Comparison of ENCODE assay signal across 8 cellular contexts in genomic region chr1:35637401-35637809, GRCh38. TPM values are rescaled to one million over a fixed set of nuclear protein-coding genes. Genes with fewer than 3 reads are reported as not detected.
DNase-seq lines count a peak whose midpoint lies in the region; ATAC-seq, FAIRE-seq and TF ChIP-seq lines count a peak whose summit lies in the region.

No MANE protein-coding gene starts in this region.

- TF ChIP-seq CTCF in bronchial epithelial cell (IDR thresholded peaks at IDR 0.05; ENCODE audit: insufficient read depth, low read length, severe bottlenecking) (no peak), omental fat pad (IDR thresholded peaks at IDR 0.05) (no peak)

- no peak for DNase-seq in activated CD4-positive, alpha-beta T cell treated with anti-CD3 and anti-CD28 coated beads, Interleukin-2, amount 10 ng/mL, durations not matched to agents 7 days and 5 days
- no peak for DNase-seq in activated CD4-positive, alpha-beta T cell treated with anti-CD3 and anti-CD28 coated beads for 48 hours
- DNase-seq in NCI-H69 (lab: John Stamatoyannopoulos, UW) (peak; percentile 1), bronchial epithelial cell (ENCODE audit: low read depth) (peak; percentile 48), midbrain (lab: John Stamatoyannopoulos, UW) (peak; percentile 23), omental fat pad (ENCODE audit: low spot score) (no peak), NCI-H345 (lab: John Stamatoyannopoulos, UW) (no peak)

- peak overlapping the region; percentile 28 for H3K4me3 ChIP-seq in bronchial epithelial cell (ENCODE audit: low read depth, low read length)

- POLR2A ChIA-PET in activated CD4-positive, alpha-beta T cell treated with anti-CD3 and anti-CD28 coated beads, Interleukin-2, amount 10 ng/mL, durations not matched to agents 7 days and 5 days (lab: Charles Lee): no interaction called here

- no peaks in the 10 kb centered on the region for H3K27me3 Mint-ChIP-seq in activated CD4-positive, alpha-beta T cell treated with anti-CD3 and anti-CD28 coated beads, Interleukin-2, amount 10 ng/mL, durations not matched to agents 7 days and 5 days

- CTCF ChIA-PET in activated CD4-positive, alpha-beta T cell treated with anti-CD3 and anti-CD28 coated beads, Interleukin-2, amount 10 ng/mL, durations not matched to agents 7 days and 5 days (lab: Charles Lee): interaction anchor here (1.1 to 1.3 kb wide), 2 partner anchors 10 to 23 kb away, joined by 3 to 5 read pairs; no protein-coding TSS in a partner anchor

- H3K4me3 Mint-ChIP-seq in activated CD4-positive, alpha-beta T cell treated with anti-CD3 and anti-CD28 coated beads, Interleukin-2, amount 10 ng/mL, durations not matched to agents 7 days and 5 days: peak overlapping the region; percentile 81

- no peak for FAIRE-seq in bronchial epithelial cell (lab: Jason Lieb, UNC)

- H3K27me3 ChIP-seq in bronchial epithelial cell (ENCODE audit: control insufficient read depth, insufficient read depth, low read length): no peaks in the 10 kb centered on the region

- H3K9me3 Mint-ChIP-seq in activated CD4-positive, alpha-beta T cell treated with anti-CD3 and anti-CD28 coated beads, Interleukin-2, amount 10 ng/mL, durations not matched to agents 7 days and 5 days: no peaks in the 10 kb centered on the region

- ATAC-seq in omental fat pad (ENCODE audit: low FRiP score) (no peak), HG02642 (IDR thresholded peaks at IDR 0.05; ENCODE audit: poor library complexity, unreplicated experiment) (no peak)

- H3K36me3 Mint-ChIP-seq in activated CD4-positive, alpha-beta T cell treated with anti-CD3 and anti-CD28 coated beads, Interleukin-2, amount 10 ng/mL, durations not matched to agents 7 days and 5 days (ENCODE audit: low read depth): peaks cover 20% of the 10 kb centered on the region

- peak overlapping the region; percentile 94 for H3K27ac Mint-ChIP-seq in activated CD4-positive, alpha-beta T cell treated with anti-CD3 and anti-CD28 coated beads, Interleukin-2, amount 10 ng/mL, durations not matched to agents 7 days and 5 days

- peaks cover 44% of the 10 kb centered on the region for H3K4me1 Mint-ChIP-seq in activated CD4-positive, alpha-beta T cell treated with anti-CD3 and anti-CD28 coated beads, Interleukin-2, amount 10 ng/mL, durations not matched to agents 7 days and 5 days

- H3K36me3 ChIP-seq in bronchial epithelial cell (ENCODE audit: control insufficient read depth, insufficient read depth, low read length): peaks cover 11% of the 10 kb centered on the region

RNA-seq across cellular contexts. Expression of gene PSMB2, which starts 3.9 kb away (rescaled TPM):
- 10 to 100 TPM; 78.6 to 95.7 TPM for total RNA-seq in activated CD4-positive, alpha-beta T cell treated with anti-CD3 and anti-CD28 coated beads, Interleukin-2, amount 10 ng/mL, durations not matched to agents 7 days and 5 days
- 12.4 and 13.6 TPM in 2 replicates for total RNA-seq in bronchial epithelial cell
- 10 to 100 TPM; 31.4 to 39.9 (median 36.1) TPM for total RNA-seq in omental fat pad

Comparison
In these comparisons a context has a peak if more than half of its experiments do, and no peak if none do; other contexts are left out.
1. DNase-seq: peak in NCI-H69 (single experiment), bronchial epithelial cell (single experiment) and midbrain (single experiment); none in activated CD4-positive, alpha-beta T cell treated with anti-CD3 and anti-CD28 coated beads, Interleukin-2, amount 10 ng/mL, durations not matched to agents 7 days and 5 days (single experiment), activated CD4-positive, alpha-beta T cell treated with anti-CD3 and anti-CD28 coated beads for 48 hours (single experiment), omental fat pad (single experiment) and NCI-H345 (single experiment).